Comparison of ENCODE assay signal across 8 cellular contexts in the genomic region with DNA sequence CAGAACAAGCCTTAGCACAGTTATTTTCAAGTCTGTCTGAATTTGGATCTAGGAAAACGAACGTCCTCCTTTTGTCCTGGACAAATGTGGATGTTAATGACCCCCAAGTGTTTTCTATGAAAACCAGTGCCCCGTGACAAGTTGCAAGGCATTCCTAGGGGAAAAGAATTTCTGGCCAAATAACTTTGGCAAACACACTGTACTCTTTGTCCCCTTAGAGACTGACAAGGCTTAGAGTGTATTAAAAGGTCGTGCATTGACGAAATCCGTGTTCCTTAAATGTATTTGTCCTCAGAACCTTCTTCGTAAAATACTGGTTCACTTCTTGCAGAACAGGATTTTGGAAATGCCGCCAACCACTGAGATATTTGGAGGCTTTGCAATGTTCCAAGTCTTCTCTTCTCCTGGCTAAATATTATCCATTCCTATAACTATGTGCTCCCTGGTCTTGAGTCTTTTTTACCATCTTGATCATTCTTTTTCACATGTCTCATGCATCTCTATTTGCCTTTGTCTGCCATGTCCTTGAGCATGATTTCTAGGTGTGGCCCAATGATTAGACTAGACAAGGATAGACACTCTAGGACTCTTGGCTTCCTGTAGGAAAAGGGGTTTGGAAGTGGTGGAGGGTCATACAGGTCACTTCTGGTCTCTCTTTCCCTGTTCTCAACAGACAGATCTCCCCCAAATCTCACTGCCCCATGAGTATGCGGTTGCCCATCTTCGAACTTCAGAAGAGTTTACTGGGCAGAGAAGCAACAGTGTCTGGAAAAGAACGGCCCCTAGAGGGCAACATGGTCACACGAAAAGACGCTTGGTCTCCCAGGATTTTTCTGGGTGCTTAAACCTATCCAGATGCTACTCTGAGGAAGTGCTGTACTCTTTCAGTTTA.
A peak's percentile ranks its signal among the peaks of the same experiment; 100 is the strongest.
DNase-seq lines count a peak whose midpoint lies in the region; ATAC-seq, FAIRE-seq and TF ChIP-seq lines count a peak whose summit lies in the region.

No MANE protein-coding gene starts in this region.

- H3K9me3 Mint-ChIP-seq in stimulated activated memory B cell treated with anti-CD40 and anti-IgM and Interleukin-4, amounts not matched to agents 10 μg/mL and 1 μg/mL and 100 μg/mL, for 72 hours: no peaks in the 10 kb centered on the region

- no peaks in the 10 kb centered on the region for H3K36me3 Mint-ChIP-seq in stimulated activated memory B cell treated with anti-CD40 and anti-IgM and Interleukin-4, amounts not matched to agents 10 μg/mL and 1 μg/mL and 100 μg/mL, for 72 hours

- H3K4me3 Mint-ChIP-seq in stimulated activated memory B cell treated with anti-CD40 and anti-IgM and Interleukin-4, amounts not matched to agents 10 μg/mL and 1 μg/mL and 100 μg/mL, for 72 hours: no peak overlapping the region

- H3K36me3 ChIP-seq in GM06990 (ENCODE audit: control insufficient read depth, insufficient read depth, low read length) (no peaks in the 10 kb centered on the region), brain microvascular endothelial cell (replicated peaks) (no peaks in the 10 kb centered on the region), kidney epithelial cell (ENCODE audit: control insufficient read depth, insufficient read depth, low read length) (no peaks in the 10 kb centered on the region)

- peaks cover 6% of the 10 kb centered on the region for H3K4me1 Mint-ChIP-seq in stimulated activated memory B cell treated with anti-CD40 and anti-IgM and Interleukin-4, amounts not matched to agents 10 μg/mL and 1 μg/mL and 100 μg/mL, for 72 hours

- TF ChIP-seq CTCF in GM06990 (IDR thresholded peaks at IDR 0.05; ENCODE audit: insufficient read depth, low read length, poor library complexity, severe bottlenecking) (peak; percentile 69), brain microvascular endothelial cell (IDR thresholded peaks at IDR 0.05; ENCODE audit: low read depth, low read length, missing control alignments) (peak; percentile 75), kidney epithelial cell (IDR thresholded peaks at IDR 0.05; ENCODE audit: insufficient read depth, low read length, poor library complexity, severe bottlenecking) (peak; percentile 60)

- peak; percentile 84 for ATAC-seq in GM21515 (IDR thresholded peaks at IDR 0.05; ENCODE audit: unreplicated experiment)
- ATAC-seq in stimulated activated memory B cell treated with anti-CD40 and anti-IgM and Interleukin-4, amounts not matched to agents 10 μg/mL and 1 μg/mL and 100 μg/mL, for 72 hours: peak; percentile 79

- no peaks in the 10 kb centered on the region for H3K27me3 Mint-ChIP-seq in stimulated activated memory B cell treated with anti-CD40 and anti-IgM and Interleukin-4, amounts not matched to agents 10 μg/mL and 1 μg/mL and 100 μg/mL, for 72 hours

- H3K27ac Mint-ChIP-seq in stimulated activated memory B cell treated with anti-CD40 and anti-IgM and Interleukin-4, amounts not matched to agents 10 μg/mL and 1 μg/mL and 100 μg/mL, for 72 hours: no peak overlapping the region

- no peak overlapping the region for H3K27ac ChIP-seq in brain microvascular endothelial cell

- H3K27me3 ChIP-seq in GM06990 (replicated peaks; ENCODE audit: control insufficient read depth, insufficient read depth, low read length) (no peaks in the 10 kb centered on the region), brain microvascular endothelial cell (replicated peaks) (no peaks in the 10 kb centered on the region), kidney epithelial cell (ENCODE audit: control insufficient read depth, insufficient read depth, low read length) (no peaks in the 10 kb centered on the region)

- in situ Hi-C loops in brain microvascular endothelial cell (cut with HindIII; ENCODE audit: low pct_ligation_motif_present, low sequenced_read_pairs): no loop called here

- peak; percentile 9 for DNase-seq in GM06990 (ENCODE audit: extremely low read depth, insufficient read length)
- peak; percentile 44 for DNase-seq in HT1080 (ENCODE audit: low read depth)
- DNase-seq in RCC 7860 (ENCODE audit: low spot score): peak; percentile 11
- peak; percentile 20 for DNase-seq in brain microvascular endothelial cell
- DNase-seq in kidney epithelial cell (ENCODE audit: low read depth): no peak
- no peak for DNase-seq in stimulated activated naive CD4-positive, alpha-beta T cell treated with Interleukin-2 at 50 U/mL for 16 hours (lab: John Stamatoyannopoulos, UW)

- no peak for FAIRE-seq in RCC 7860 (lab: Jason Lieb, UNC)

- H3K4me3 ChIP-seq in GM06990 (replicated peaks; ENCODE audit: low read depth, low read length): no peak overlapping the region
- no peak overlapping the region for H3K4me3 ChIP-seq in brain microvascular endothelial cell (ENCODE audit: low read depth, low read length)
- H3K4me3 ChIP-seq in kidney epithelial cell (ENCODE audit: low read depth, low read length): no peak overlapping the region

Comparison
In these comparisons a context has a peak if more than half of its experiments do, and no peak if none do; other contexts are left out.
1. DNase-seq: peak in GM06990 (single experiment), HT1080 (single experiment), RCC 7860 (single experiment) and brain microvascular endothelial cell (single experiment); none in kidney epithelial cell (single experiment) and stimulated activated naive CD4-positive, alpha-beta T cell treated with Interleukin-2 at 50 U/mL for 16 hours (single experiment).
2. Peak in every context shown above with its lines, with median percentiles within 50 percentile points of each other: CTCF ChIP-seq.